ENCODE assay signal across 26 cellular contexts in genomic region chr14:101519090-101519489, GRCh38. TPM values are rescaled to one million over a fixed set of nuclear protein-coding genes. Genes with fewer than 3 reads are reported as not detected.
DNase-seq lines count a peak whose midpoint lies in the region; ATAC-seq, FAIRE-seq and TF ChIP-seq lines count a peak whose summit lies in the region.
"Had no signal": no experiment of that assay in that cellular context is flagged by ENCODE, and none has a peak within 500 bp of the region (broad histone marks: within the 10 kb centered on the region; RNA-seq: fewer than 3 reads in every experiment).

No MANE protein-coding gene starts in this region.

- FAIRE-seq in H1 (lab: Jason Lieb, UNC) (no peak), kidney (lab: Jason Lieb, UNC) (no peak)
- FAIRE-seq: bronchial epithelial cell, GM18507 had no signal

- no peak overlapping the region for H3K4ac ChIP-seq in H1 (replicated peaks; ENCODE audit: insufficient read length, low read depth, low read length)

- intact Hi-C loops in kidney (cut with DNase I), result no loop called here
- intact Hi-C loops in sigmoid colon (cut with DNase I), result no loop called here

- H2BK20ac ChIP-seq in H1 (ENCODE audit: low read length), result no peak overlapping the region

- H3K9ac ChIP-seq in H1 (replicated peaks in 1 of 4; ENCODE audit: extremely low read depth in 1 of 4, low read depth in 3 of 4, low read length in 3 of 4) (no peak overlapping the region), kidney (ENCODE audit: low read length in 2 of 2) (no peak overlapping the region)
- H3K9ac ChIP-seq: GM23248, KMS-11 had no signal

- no peaks in the 10 kb centered on the region for H4K20me1 ChIP-seq in H1 (replicated peaks in 1 of 2; ENCODE audit: control insufficient read depth in 1 of 2, insufficient read depth in 2 of 2, low read length in 2 of 2)

- POLR2A ChIA-PET in H1 (lab: Charles Lee; ENCODE audit: partially characterized antibody), result interaction anchor here (0.7 kb wide), 1 partner anchor 300 kb away, joined by 3 read pairs; no protein-coding TSS in a partner anchor

- H3K4me3 ChIP-seq in H1 (ENCODE audit: extremely low read depth in 1 of 4, insufficient read depth in 2 of 4, low read depth in 3 of 4, low read length in 4 of 4), result no peak overlapping the region
- H3K4me3 ChIP-seq in kidney (ENCODE audit: low read length in 2 of 2), result no peak overlapping the region
- H3K4me3 ChIP-seq in sigmoid colon, result no peak overlapping the region
- H3K4me3 ChIP-seq in upper lobe of left lung, result no peak overlapping the region
- H3K4me3 ChIP-seq: coronary artery, esophagus muscularis mucosa, GM23248, SK-N-MC had no signal

- no peaks in the 10 kb centered on the region for H3K27me3 ChIP-seq in H1 (replicated peaks in 1 of 4; ENCODE audit: control insufficient read depth in 3 of 4, extremely low read depth in 1 of 4, insufficient read depth in 3 of 4, low read length in 3 of 4)
- H3K27me3 ChIP-seq in sigmoid colon, result no peaks in the 10 kb centered on the region
- H3K27me3 ChIP-seq in upper lobe of left lung, result no peaks in the 10 kb centered on the region
- H3K27me3 ChIP-seq: esophagus muscularis mucosa had no signal

- no peak overlapping the region for H4K91ac ChIP-seq in H1 (replicated peaks; ENCODE audit: insufficient read length, low read length)

- no peak for TF ChIP-seq POLR2A in H1 (IDR thresholded peaks at IDR 0.05; ENCODE audit: control extremely low read depth in 1 of 2, low read depth in 2 of 2, low read length in 2 of 2)
- TF ChIP-seq POLR2A in sigmoid colon (IDR thresholded peaks at IDR 0.05), result no peak
- no peak for TF ChIP-seq POLR2A in upper lobe of left lung (IDR thresholded peaks at IDR 0.05)

- H3K9me3 ChIP-seq in H1 (ENCODE audit: insufficient read depth in 2 of 2, low read depth in 1 of 2, low read length in 1 of 2) (peaks cover 7 to 17% of the 10 kb centered on the region in 2 experiments), kidney (ENCODE audit: control insufficient read depth in 1 of 2, low read length in 2 of 2) (no peaks in the 10 kb centered on the region), sigmoid colon (no peaks in the 10 kb centered on the region), upper lobe of left lung (peaks cover 0 to 7% (median 1%) of the 10 kb centered on the region in 4 donors)

- H3K36me3 ChIP-seq in H1 (ENCODE audit: control insufficient read depth in 2 of 4, insufficient read depth in 4 of 4, low read length in 3 of 4) (no peaks in the 10 kb centered on the region), kidney (ENCODE audit: control insufficient read depth in 1 of 2, insufficient read depth in 2 of 2, low read length in 2 of 2) (no peaks in the 10 kb centered on the region), sigmoid colon (no peaks in the 10 kb centered on the region), upper lobe of left lung (no peaks in the 10 kb centered on the region)
- H3K36me3 ChIP-seq: esophagus muscularis mucosa had no signal

- no peak overlapping the region for H2AK5ac ChIP-seq in H1 (ENCODE audit: low read depth, low read length)

- no peak overlapping the region for H4K5ac ChIP-seq in H1 (ENCODE audit: insufficient read length, low read depth, low read length)

- no peaks in the 10 kb centered on the region for H3K79me2 ChIP-seq in H1 (ENCODE audit: control insufficient read depth in 1 of 2, insufficient read depth in 2 of 2, low read length in 2 of 2)

- H2BK12ac ChIP-seq in H1 (ENCODE audit: low read depth, low read length), result no peak overlapping the region

- TF ChIP-seq RAD21 in H1 (IDR thresholded peaks at IDR 0.05 in 1 of 2, conservative IDR thresholded peaks at IDR 0.05 in 1 of 2; ENCODE audit: low read depth in 2 of 2, low read length in 2 of 2), result no peak

- H3K27ac ChIP-seq in H1 (ENCODE audit: low read depth, low read length), result no peak overlapping the region
- peak overlapping the region; percentile 67 to 84 for H3K27ac ChIP-seq in kidney (ENCODE audit: low read depth in 2 of 2, low read length in 2 of 2)
- H3K27ac ChIP-seq in sigmoid colon, result peak overlapping the region in 3 of 4 donors; percentile 26 to 60 (median 31)
- peak overlapping the region; percentile 75 to 80 (median 78) for H3K27ac ChIP-seq in upper lobe of left lung
- H3K27ac ChIP-seq: GM23248, KMS-11, RWPE1, SK-N-MC had no signal

- H3K4me2 ChIP-seq in H1 (ENCODE audit: insufficient read depth in 1 of 2, low read depth in 2 of 2, low read length in 2 of 2), result no peak overlapping the region
- H3K4me2 ChIP-seq: KMS-11 had no signal

- no peak overlapping the region for H3K18ac ChIP-seq in H1 (ENCODE audit: extremely low read depth, low read length)

- DNase-seq in H1 (ENCODE audit: low read depth in 1 of 2, low spot score in 2 of 2) (no peak), kidney (no peak), sigmoid colon (no peak), upper lobe of left lung (no peak), DMS 273 (lab: John Stamatoyannopoulos, UW; ENCODE audit: unreplicated experiment) (no peak), dedifferentiated amniotic fluid mesenchymal stem cell (ENCODE audit: extremely low spot score) (no peak)
- no peak for DNase-seq in activated CD4-positive, alpha-beta T cell treated with anti-CD3 and anti-CD28 coated beads, Interleukin-2, amount 50 U/mL, for 4 hours
- DNase-seq: activated CD4-positive, alpha-beta T cell treated with anti-CD3 and anti-CD28 coated beads, Interleukin-2, amount 50 U/mL, for 48 hours; activated CD8-positive, alpha-beta memory T cell treated with anti-CD3 and anti-CD28 coated beads, Interleukin-2, amount 50 U/mL, for 4 hours; Calu3; endodermal cell; HFFc6; NCI-H1436; NCI-H446; NCI-H82; posterior cingulate gyrus had no signal

- 0 out of 2 replicates have a peak, but pooled peaks cover 2% of the 10 kb centered on the region for H3K23me2 ChIP-seq in H1 (ENCODE audit: low read depth, low read length)

- H3K79me1 ChIP-seq in H1 (ENCODE audit: low read depth, low read length), result no peaks in the 10 kb centered on the region; the same call in 1 of the 2 replicates

- ATAC-seq in upper lobe of left lung (ENCODE audit: low FRiP score in 2 of 2), result no peak

- H3K23ac ChIP-seq in H1 (ENCODE audit: insufficient read length), result no peak overlapping the region

- no peak overlapping the region for H2BK5ac ChIP-seq in H1 (ENCODE audit: low read depth, low read length)

- H3K14ac ChIP-seq in H1 (ENCODE audit: insufficient read length), result no peak overlapping the region

- H3K4me1 ChIP-seq in H1 (replicated peaks in 1 of 4; ENCODE audit: control insufficient read depth in 3 of 4, insufficient read depth in 4 of 4, low read length in 3 of 4) (peaks cover 0 to 6% (median 0%) of the 10 kb centered on the region in 4 experiments; a peak in 2 of 7 replicates), kidney (ENCODE audit: control insufficient read depth in 1 of 2, insufficient read depth in 1 of 2, low read depth in 1 of 2, low read length in 2 of 2) (peaks cover 0 to 7% of the 10 kb centered on the region in 2 donors), sigmoid colon (peaks cover 0 to 13% (median 9%) of the 10 kb centered on the region in 4 donors), upper lobe of left lung (peaks cover 38 to 49% (median 43%) of the 10 kb centered on the region in 4 donors)

- no peak overlapping the region for H2BK15ac ChIP-seq in H1 (ENCODE audit: low read length)

- peak overlapping the region; percentile 81; the same call in 1 of the 2 replicates for H4K8ac ChIP-seq in H1 (ENCODE audit: extremely low read depth, insufficient read depth, low read length)

- no peak overlapping the region for H3K56ac ChIP-seq in H1 (replicated peaks; ENCODE audit: insufficient read length, low read depth, low read length)

- CTCF ChIA-PET in H1 (lab: Charles Lee; ENCODE audit: partially characterized antibody), result interaction anchor here (0.7 to 1.5 kb wide), 4 partner anchors 9 to 126 kb away, joined by 3 read pairs; no protein-coding TSS in a partner anchor

- TF ChIP-seq EP300 in H1 (IDR thresholded peaks at IDR 0.05; ENCODE audit: borderline replicate concordance in 1 of 2, low read depth in 2 of 2, low read length in 2 of 2), result no peak
- no peak for TF ChIP-seq EP300 in sigmoid colon (IDR thresholded peaks at IDR 0.05)
- TF ChIP-seq EP300 in upper lobe of left lung (IDR thresholded peaks at IDR 0.05), result no peak

- no peak overlapping the region for H2BK120ac ChIP-seq in H1 (replicated peaks; ENCODE audit: low read depth, low read length)

- 67% methylated on average over 7 of the region's 7 CpGs; no CpG with 5 or more reads in 1 of the 2 experiments for WGBS in H1 (ENCODE audit: extremely low coverage in 1 of 2, insufficient coverage in 1 of 2, insufficient read length in 1 of 2, insufficient replicate concordance in 2 of 2, low coverage in 1 of 2, low lambda C conversion rate in 2 of 2, missing lambda C conversion rate in 1 of 2), 2 experiments
- WGBS in sigmoid colon, 2 donors, result 60 to 62% methylated on average over 7 of the region's 7 CpGs
- 51 to 71% methylated on average over 2 to 6 of the region's 7 CpGs for WGBS in upper lobe of left lung, 2 donors

- TF ChIP-seq CTCF in H1 (IDR thresholded peaks at IDR 0.05; ENCODE audit: control extremely low read depth in 1 of 3, insufficient read depth in 1 of 3, low read depth in 1 of 3, low read length in 3 of 3), result no peak
- no peak for TF ChIP-seq CTCF in kidney (IDR thresholded peaks at IDR 0.05; ENCODE audit: borderline replicate concordance, extremely low read depth, insufficient read depth)
- TF ChIP-seq CTCF in sigmoid colon (IDR thresholded peaks at IDR 0.05), result no peak
- no peak for TF ChIP-seq CTCF in upper lobe of left lung (IDR thresholded peaks at IDR 0.05)

- no peak overlapping the region for H2AFZ ChIP-seq in H1 (ENCODE audit: low read length)
- H2AFZ ChIP-seq: GM23248 had no signal

TF ChIP-seq in H1, 55 proteins besides CTCF, POLR2A, EP300 and RAD21:
- TF ChIP-seq HDAC2 (IDR thresholded peaks at IDR 0.05; ENCODE audit: borderline replicate concordance in 1 of 2, low read depth in 2 of 2, low read length in 2 of 2) (no peak), ASH2L (IDR thresholded peaks at IDR 0.05; ENCODE audit: low read length) (no peak)

RNA-seq across cellular contexts. Expression of gene DIO3, which starts 42.2 kb away (rescaled TPM):
- 0.19 TPM in 2 replicates for total RNA-seq in H1 (2021; fragmentation: NEBNext Ultra II Directional; extraction: Animal tissue kit (Norgen Biotek cat#: 25700))
- polyA plus RNA-seq in H1 (2011; rRNA removed), result 0.17 and 0.33 TPM in 2 replicates
- 0.41 TPM for polyA plus RNA-seq in H1 (2011; cell fraction: cytosol; rRNA removed)
- 0.80 TPM for polyA plus RNA-seq in H1 (2011; cell fraction: nucleus; rRNA removed)
- 0.13 to 0.27 TPM (median 0.20 TPM) in 4 replicates for polyA plus RNA-seq in H1 (2012, experiment 1 of 2)
- polyA plus RNA-seq in H1 (2012, experiment 2 of 2), result 0.29 TPM
- polyA plus RNA-seq in H1 (2013, experiment 1 of 2), result 0.06 TPM
- polyA plus RNA-seq in H1 (2013, experiment 2 of 2), result 0.26 TPM
- 0.46 and 1.3 TPM in 2 replicates for polyA minus RNA-seq in H1 (2011; rRNA and poly(A)+ RNA removed)
- polyA minus RNA-seq in H1 (2011; cell fraction: cytosol; rRNA and poly(A)+ RNA removed), result not detected
- polyA minus RNA-seq in H1 (2011; cell fraction: nucleus; rRNA and poly(A)+ RNA removed), result 7.1 TPM
- total RNA-seq in kidney, result 0.94 TPM
- 0.17 TPM for polyA plus RNA-seq in kidney (ENCODE audit: insufficient read depth, low read depth, low replicate concordance)
- total RNA-seq in sigmoid colon, result 1 to 10 TPM in 3 of 4 donors, under 1 TPM in 1; 0.55 to 4.3 (median 2.5) TPM
- polyA plus RNA-seq in sigmoid colon, result 1 to 10 TPM in 2 of 3 donors, under 1 TPM in 1; 0.23 to 6.0 (median 2.4) TPM
- 1 to 10 TPM in 4 of 6 donors, under 1 TPM in 2; 0.30 to 3.6 (median 1.9) TPM for total RNA-seq in upper lobe of left lung
- total RNA-seq: bronchial epithelial cell; GM23248; HFFc6; lung microvascular endothelial cell; T-helper 1 cell treated with Interleukin-12 subunit alpha and Interleukin-12 subunit beta and Interleukin-4 antibody, amounts not matched to agents 30 ng/mL and 1 ng/mL, for 36 hours had no signal
- polyA plus RNA-seq: GM23248 had no signal
